Comparison of ENCODE assay signal across 32 cellular contexts in the genomic region with DNA sequence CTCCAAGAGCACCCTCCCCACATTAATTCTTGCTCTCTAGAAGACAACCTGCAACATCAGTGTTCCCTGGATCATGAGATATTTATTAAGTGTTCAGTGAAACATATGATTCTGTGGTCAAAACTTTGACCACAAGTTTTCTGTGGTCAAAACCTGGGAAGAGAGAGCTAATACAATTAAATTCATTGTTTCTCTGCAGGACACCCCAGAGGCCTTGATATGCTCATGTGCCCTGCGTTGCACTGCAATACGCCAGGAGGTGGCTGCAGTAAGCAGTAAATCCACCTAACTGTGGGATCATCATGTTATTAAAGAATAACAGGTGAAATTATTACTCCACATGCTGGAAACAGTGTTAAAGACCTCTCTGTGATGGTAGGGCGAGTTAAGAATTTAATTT.
DNase-seq lines count a peak whose midpoint lies in the region; FAIRE-seq and TF ChIP-seq lines count a peak whose summit lies in the region.
"Had no signal": no experiment of that assay in that cellular context is flagged by ENCODE, and none has a peak within 500 bp of the region (broad histone marks: within the 10 kb centered on the region; RNA-seq: fewer than 3 reads in every experiment).

No MANE protein-coding gene starts in this region.

- no peak overlapping the region for H4K8ac ChIP-seq in H1 (ENCODE audit: extremely low read depth, insufficient read depth, low read length)

- H3K36me3 ChIP-seq in H1 (ENCODE audit: control insufficient read depth in 2 of 4, insufficient read depth in 4 of 4, low read length in 3 of 4), result no peaks in the 10 kb centered on the region
- H3K36me3 ChIP-seq: gastroesophageal sphincter, suprapubic skin, upper lobe of left lung had no signal

- 0 out of 7 replicates have a peak, but pooled peaks cover 0 to 3% (median 0%) of the 10 kb centered on the region in 4 experiments for H3K4me1 ChIP-seq in H1 (replicated peaks in 1 of 4; ENCODE audit: control insufficient read depth in 3 of 4, insufficient read depth in 4 of 4, low read length in 3 of 4)
- H3K4me1 ChIP-seq: body of pancreas, Caco-2, gastroesophageal sphincter, parathyroid adenoma, suprapubic skin, upper lobe of left lung had no signal

- CTCF ChIA-PET in H1 (lab: Charles Lee; ENCODE audit: partially characterized antibody), result interaction anchor here (0.6 to 1.3 kb wide), 5 partner anchors 9 to 172 kb away, joined by 3 to 7 read pairs (median 4); no protein-coding TSS in a partner anchor

- H4K91ac ChIP-seq in H1 (replicated peaks; ENCODE audit: insufficient read length, low read length), result no peak overlapping the region

- TF ChIP-seq POLR2A in H1 (IDR thresholded peaks at IDR 0.05; ENCODE audit: control extremely low read depth in 1 of 2, low read depth in 2 of 2, low read length in 2 of 2), result no peak

- H2BK15ac ChIP-seq in H1 (ENCODE audit: low read length), result no peak overlapping the region

- no peaks in the 10 kb centered on the region for H3K79me1 ChIP-seq in H1 (ENCODE audit: low read depth, low read length)

- H3K18ac ChIP-seq in H1 (ENCODE audit: extremely low read depth, low read length), result no peak overlapping the region

- H2BK12ac ChIP-seq in H1 (ENCODE audit: low read depth, low read length), result no peak overlapping the region

- H3K23ac ChIP-seq in H1 (ENCODE audit: insufficient read length), result no peak overlapping the region

- no peak overlapping the region for H3K14ac ChIP-seq in H1 (ENCODE audit: insufficient read length)

- H2AK5ac ChIP-seq in H1 (ENCODE audit: low read depth, low read length), result no peak overlapping the region

- H3K79me2 ChIP-seq in H1 (ENCODE audit: control insufficient read depth in 1 of 2, insufficient read depth in 2 of 2, low read length in 2 of 2), result no peaks in the 10 kb centered on the region
- H3K79me2 ChIP-seq: parathyroid adenoma had no signal

- no peak overlapping the region for H3K56ac ChIP-seq in H1 (replicated peaks; ENCODE audit: insufficient read length, low read depth, low read length)

- no peak overlapping the region for H2BK120ac ChIP-seq in H1 (replicated peaks; ENCODE audit: low read depth, low read length)

- peak in 2 of 3 experiments; percentile 3 to 7; a peak in 2 of 4 replicates for TF ChIP-seq CTCF in H1 (IDR thresholded peaks at IDR 0.05; ENCODE audit: control extremely low read depth in 1 of 3, insufficient read depth in 1 of 3, low read depth in 1 of 3, low read length in 3 of 3)

- no peak overlapping the region for H3K4me3 ChIP-seq in H1 (ENCODE audit: extremely low read depth in 1 of 4, insufficient read depth in 2 of 4, low read depth in 3 of 4, low read length in 4 of 4)
- H3K4me3 ChIP-seq: body of pancreas, dorsolateral prefrontal cortex, gastroesophageal sphincter, smooth muscle cell, suprapubic skin, upper lobe of left lung had no signal

- no peak overlapping the region for H2BK20ac ChIP-seq in H1 (ENCODE audit: low read length)

- H4K20me1 ChIP-seq in H1 (replicated peaks in 1 of 2; ENCODE audit: control insufficient read depth in 1 of 2, insufficient read depth in 2 of 2, low read length in 2 of 2), result peaks cover 0 to 1% of the 10 kb centered on the region in 2 experiments

- TF ChIP-seq EP300 in H1 (IDR thresholded peaks at IDR 0.05; ENCODE audit: borderline replicate concordance in 1 of 2, low read depth in 2 of 2, low read length in 2 of 2), result no peak

- no peaks in the 10 kb centered on the region for H3K23me2 ChIP-seq in H1 (ENCODE audit: low read depth, low read length)

- no peak overlapping the region for H4K5ac ChIP-seq in H1 (ENCODE audit: insufficient read length, low read depth, low read length)

- H2BK5ac ChIP-seq in H1 (ENCODE audit: low read depth, low read length), result no peak overlapping the region

- POLR2A ChIA-PET in H1 (lab: Charles Lee; ENCODE audit: partially characterized antibody), result no interaction called here

- H2AFZ ChIP-seq in H1 (ENCODE audit: low read length), result no peak overlapping the region
- H2AFZ ChIP-seq: parathyroid adenoma had no signal

- DNase-seq in HT1080 (ENCODE audit: low read depth), result peak; percentile 8
- peak; percentile 37 for DNase-seq in RPMI7951 (ENCODE audit: low read depth)
- DNase-seq in H1 (ENCODE audit: low read depth in 1 of 2, low spot score in 2 of 2), result no peak
- peak; percentile 16 for DNase-seq in urothelium cell line (ENCODE audit: low spot score)
- DNase-seq in caudate nucleus (lab: John Stamatoyannopoulos, UW), result no peak
- no peak for DNase-seq in nucleus accumbens (lab: John Stamatoyannopoulos, UW)
- no peak for DNase-seq in activated CD4-positive, alpha-beta T cell treated with anti-CD3 and anti-CD28 coated beads, Interleukin-2, amount 50 U/mL, for 4 hours
- DNase-seq: activated CD4-positive, alpha-beta memory T cell treated with anti-CD3 and anti-CD28 coated beads, Interleukin-2, amount 10 ng/mL, durations not matched to agents 7 days and 5 days; activated CD4-positive, alpha-beta T cell treated with anti-CD3 and anti-CD28 coated beads for 1 hour; activated CD8-positive, alpha-beta memory T cell treated with anti-CD3 and anti-CD28 coated beads, Interleukin-2, amount 50 U/mL, for 4 hours; activated naive CD4-positive, alpha-beta T cell treated with Interleukin-2 at 50 U/mL for 16 hours; body of pancreas; Caco-2; cerebellar nuclear complex; DMS79; dorsolateral prefrontal cortex; GDM1; hypothalamus; immature natural killer cell; Kasumi-1; left colon; NCI-H146; NCI-H2107; NCI-H774; retina; stimulated activated naive CD4-positive, alpha-beta T cell; upper lobe of left lung had no signal

- no peak for FAIRE-seq in H1 (lab: Jason Lieb, UNC)
- no peak for FAIRE-seq in urothelium cell line (lab: Jason Lieb, UNC)

- H3K4ac ChIP-seq in H1 (replicated peaks; ENCODE audit: insufficient read length, low read depth, low read length), result no peak overlapping the region

- no peaks in the 10 kb centered on the region for H3K9me3 ChIP-seq in H1 (ENCODE audit: insufficient read depth in 2 of 2, low read depth in 1 of 2, low read length in 1 of 2)
- H3K9me3 ChIP-seq: body of pancreas, Caco-2, suprapubic skin, upper lobe of left lung had no signal

- peak; percentile 30 to 38; a peak in 3 of 4 replicates for TF ChIP-seq RAD21 in H1 (IDR thresholded peaks at IDR 0.05 in 1 of 2, conservative IDR thresholded peaks at IDR 0.05 in 1 of 2; ENCODE audit: low read depth in 2 of 2, low read length in 2 of 2)

- H3K27ac ChIP-seq in H1 (ENCODE audit: low read depth, low read length) (no peak overlapping the region), caudate nucleus (ENCODE audit: low read depth, low read length) (no peak overlapping the region)
- H3K27ac ChIP-seq: body of pancreas, C4-2B, dorsolateral prefrontal cortex, gastroesophageal sphincter, parathyroid adenoma, suprapubic skin, upper lobe of left lung had no signal

- H3K27me3 ChIP-seq in H1 (replicated peaks in 1 of 4; ENCODE audit: control insufficient read depth in 3 of 4, extremely low read depth in 1 of 4, insufficient read depth in 3 of 4, low read length in 3 of 4), result no peaks in the 10 kb centered on the region
- H3K27me3 ChIP-seq: body of pancreas, gastroesophageal sphincter, suprapubic skin, upper lobe of left lung had no signal

- 78% methylated on average over 3 of the region's 3 CpGs; no CpG with 5 or more reads in 1 of the 2 experiments for WGBS in H1 (ENCODE audit: extremely low coverage in 1 of 2, insufficient coverage in 1 of 2, insufficient read length in 1 of 2, insufficient replicate concordance in 2 of 2, low coverage in 1 of 2, low lambda C conversion rate in 2 of 2, missing lambda C conversion rate in 1 of 2), 2 experiments

- H3K4me2 ChIP-seq in H1 (ENCODE audit: insufficient read depth in 1 of 2, low read depth in 2 of 2, low read length in 2 of 2), result no peak overlapping the region
- H3K4me2 ChIP-seq: smooth muscle cell had no signal

- no peak overlapping the region for H3K9ac ChIP-seq in H1 (replicated peaks in 1 of 4; ENCODE audit: extremely low read depth in 1 of 4, low read depth in 3 of 4, low read length in 3 of 4)
- H3K9ac ChIP-seq: parathyroid adenoma had no signal

TF ChIP-seq in H1, 55 proteins besides CTCF, POLR2A, EP300 and RAD21:
- TF ChIP-seq RXRA (IDR thresholded peaks at IDR 0.05; ENCODE audit: insufficient read depth, low read depth, low read length), result no peak
- no peak for TF ChIP-seq HDAC6 (IDR thresholded peaks at IDR 0.05; ENCODE audit: low read depth, low read length)
- TF ChIP-seq, protein P1, sequence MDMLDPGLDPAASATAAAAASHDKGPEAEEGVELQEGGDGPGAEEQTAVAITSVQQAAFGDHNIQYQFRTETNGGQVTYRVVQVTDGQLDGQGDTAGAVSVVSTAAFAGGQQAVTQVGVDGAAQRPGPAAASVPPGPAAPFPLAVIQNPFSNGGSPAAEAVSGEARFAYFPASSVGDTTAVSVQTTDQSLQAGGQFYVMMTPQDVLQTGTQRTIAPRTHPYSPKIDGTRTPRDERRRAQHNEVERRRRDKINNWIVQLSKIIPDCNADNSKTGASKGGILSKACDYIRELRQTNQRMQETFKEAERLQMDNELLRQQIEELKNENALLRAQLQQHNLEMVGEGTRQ (IDR thresholded peaks at IDR 0.05; ENCODE audit: low read length), result no peak
- no peak for TF ChIP-seq GABPA (IDR thresholded peaks at IDR 0.05; ENCODE audit: borderline replicate concordance, insufficient read depth, low read length)
- TF ChIP-seq TAF1 (IDR thresholded peaks at IDR 0.05; ENCODE audit: low read depth, low read length), result no peak
- TF ChIP-seq, protein P2, sequence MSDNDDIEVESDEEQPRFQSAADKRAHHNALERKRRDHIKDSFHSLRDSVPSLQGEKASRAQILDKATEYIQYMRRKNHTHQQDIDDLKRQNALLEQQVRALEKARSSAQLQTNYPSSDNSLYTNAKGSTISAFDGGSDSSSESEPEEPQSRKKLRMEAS (IDR thresholded peaks at IDR 0.05), result no peak
- TF ChIP-seq SRF (IDR thresholded peaks at IDR 0.05; ENCODE audit: low read depth, low read length), result no peak
- TF ChIP-seq NRF1 (IDR thresholded peaks at IDR 0.05; ENCODE audit: low read depth, low read length), result no peak
- no peak for TF ChIP-seq POLR2AphosphoS5 (IDR thresholded peaks at IDR 0.05; ENCODE audit: low read depth, low read length)
- TF ChIP-seq JUN (IDR thresholded peaks at IDR 0.05; ENCODE audit: low read depth, low read length), result no peak
- no peak for TF ChIP-seq ASH2L (IDR thresholded peaks at IDR 0.05; ENCODE audit: low read length)
- TF ChIP-seq KDM4A (IDR thresholded peaks at IDR 0.05; ENCODE audit: low read depth, low read length, severe bottlenecking), result no peak
- TF ChIP-seq NANOG (IDR thresholded peaks at IDR 0.05; ENCODE audit: insufficient read depth, low read depth, low read length, poor library complexity, severe bottlenecking), result no peak
- TF ChIP-seq TEAD4 (IDR thresholded peaks at IDR 0.05; ENCODE audit: low read depth, low read length), result no peak
- no peak for TF ChIP-seq SIX5 (IDR thresholded peaks at IDR 0.05; ENCODE audit: low read depth, low read length)
- no peak for TF ChIP-seq TAF7 (optimal IDR thresholded peaks at IDR 0.05; ENCODE audit: borderline replicate concordance, low read depth, low read length)
- no peak for TF ChIP-seq RNF2 (IDR thresholded peaks at IDR 0.05; ENCODE audit: borderline replicate concordance, low read depth, low read length, missing control alignments, poor library complexity, severe bottlenecking)
- no peak for TF ChIP-seq SUZ12 (IDR thresholded peaks at IDR 0.05; ENCODE audit: low read length)

Comparison
In these comparisons a context has a peak if more than half of its experiments do, and no peak if none do; other contexts are left out.
1. DNase-seq: peak in HT1080 (single experiment), RPMI7951 (single experiment) and urothelium cell line (single experiment); none in H1 (0 of 2), caudate nucleus (0 of 61), nucleus accumbens (0 of 56) and activated CD4-positive, alpha-beta T cell treated with anti-CD3 and anti-CD28 coated beads, Interleukin-2, amount 50 U/mL, for 4 hours (0 of 2).